ENCODE assay signal across 2 cellular contexts in genomic region chr18:35076556-35076955, GRCh38.
TF ChIP-seq lines count a peak whose summit lies in the region.

No MANE protein-coding gene starts in this region.

TF ChIP-seq in SK-N-SH, 30 proteins besides CTCF, POLR2A, EP300 and RAD21 (continued from another document):
- TF ChIP-seq TAF1 (IDR thresholded peaks at IDR 0.05; ENCODE audit: borderline replicate concordance, low read depth, low read length) = no peak

TF ChIP-seq in WTC11, 78 proteins besides CTCF, POLR2A, EP300 and RAD21 (continued from another document):
- TF ChIP-seq GRHL2 (CRISPR knock-in tag; IDR thresholded peaks at IDR 0.05; ENCODE audit: insufficient replicate concordance, severe bottlenecking) (no peak), ZNF423 (CRISPR knock-in tag; IDR thresholded peaks at IDR 0.05) (no peak), ATF6 (CRISPR knock-in tag; IDR thresholded peaks at IDR 0.05) (no peak), TEAD4 (CRISPR knock-in tag; IDR thresholded peaks at IDR 0.05) (no peak), ZNF138 (CRISPR knock-in tag; conservative IDR thresholded peaks at IDR 0.05) (no peak), ZNF317 (CRISPR knock-in tag; IDR thresholded peaks at IDR 0.05; ENCODE audit: borderline replicate concordance, low read depth) (no peak), ZBTB43 (CRISPR knock-in tag; IDR thresholded peaks at IDR 0.05) (no peak), ATF2 (CRISPR knock-in tag; IDR thresholded peaks at IDR 0.05; ENCODE audit: borderline replicate concordance, low read depth) (no peak), ARID4B (CRISPR knock-in tag; IDR thresholded peaks at IDR 0.05; ENCODE audit: borderline replicate concordance) (no peak), ERG (CRISPR knock-in tag; IDR thresholded peaks at IDR 0.05) (no peak), ZNF281 (CRISPR knock-in tag; IDR thresholded peaks at IDR 0.05) (no peak)
